ENCODE assay signal across 27 cellular contexts in the genomic region with DNA sequence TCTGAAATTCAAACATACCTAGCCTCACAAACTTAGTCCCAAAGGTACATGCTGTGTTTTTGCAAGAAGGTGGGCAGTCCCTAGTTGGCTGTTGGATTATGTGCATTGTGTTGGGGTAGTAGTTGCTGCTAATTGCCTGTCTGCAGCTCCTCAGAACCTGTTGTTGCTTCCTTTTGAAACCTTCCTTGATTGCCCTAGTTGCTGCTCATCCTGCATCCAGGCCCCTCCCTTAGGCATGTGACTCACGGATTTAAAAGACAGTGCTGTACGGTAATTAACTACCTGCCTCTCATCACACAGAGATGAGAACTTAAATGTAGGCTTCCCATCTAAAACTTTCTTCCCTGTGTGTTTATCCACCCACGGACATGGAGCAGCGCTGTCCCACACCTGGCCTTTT.
DNase-seq lines count a peak whose midpoint lies in the region; ATAC-seq, FAIRE-seq and TF ChIP-seq lines count a peak whose summit lies in the region.
"Had no signal": no experiment of that assay in that cellular context is flagged by ENCODE, and none has a peak within 500 bp of the region (broad histone marks: within the 10 kb centered on the region; RNA-seq: fewer than 3 reads in every experiment).

No MANE protein-coding gene starts in this region.

- CTCF ChIA-PET in K562 (lab: Yijun Ruan, JAX; ENCODE audit: low intra/inter-chr PET ratio): no interaction called here
- CTCF ChIA-PET in activated naive CD4-positive, alpha-beta T cell treated with anti-CD3 and anti-CD28 coated beads for 36 hours (lab: Charles Lee): no interaction called here

- no peak for TF ChIP-seq CTCF in K562 (IDR thresholded peaks at IDR 0.05 in 2 of 3, conservative IDR thresholded peaks at IDR 0.05 in 1 of 3; ENCODE audit: insufficient read depth in 2 of 3, low read depth in 1 of 3, low read length in 3 of 3)

- FAIRE-seq in K562 (lab: Jason Lieb, UNC) (no peak), RCC 7860 (lab: Jason Lieb, UNC) (no peak)
- FAIRE-seq: TTC549 had no signal

- no peaks in the 10 kb centered on the region; the same call in 1 of the 2 replicates for H4K20me1 ChIP-seq in K562 (replicated peaks; ENCODE audit: control insufficient read depth, insufficient read depth, low read length)

- H3K27me3 Mint-ChIP-seq in activated naive CD4-positive, alpha-beta T cell treated with anti-CD3 and anti-CD28 coated beads for 36 hours (ENCODE audit: low read depth): no peaks in the 10 kb centered on the region
- H3K27me3 Mint-ChIP-seq: central memory CD8-positive, alpha-beta T cell; T-helper 17 cell had no signal

- no peak overlapping the region for H3K18ac ChIP-seq in trophoblast cell (ENCODE audit: low read length)

- H3K27me3 ChIP-seq in K562 (ENCODE audit: control insufficient read depth in 2 of 2, insufficient read depth in 2 of 2, low read length in 2 of 2) (no peaks in the 10 kb centered on the region), trophoblast cell (ENCODE audit: insufficient read depth, low read length) (no peaks in the 10 kb centered on the region)
- H3K27me3 ChIP-seq: transverse colon had no signal

- no peak overlapping the region for H3K14ac ChIP-seq in trophoblast cell (ENCODE audit: low read length)

- no peaks in the 10 kb centered on the region for H3K9me1 ChIP-seq in K562 (ENCODE audit: control insufficient read depth, insufficient read depth, low read length)

- TF ChIP-seq RAD21 in K562 (CRISPR knock-in tag; conservative IDR thresholded peaks at IDR 0.05 in 1 of 2, IDR thresholded peaks at IDR 0.05 in 1 of 2): no peak

- no peak for TF ChIP-seq POLR2A in K562 (conservative IDR thresholded peaks at IDR 0.05)

- H2AFZ ChIP-seq in K562 (ENCODE audit: low read depth, low read length) (no peak overlapping the region), trophoblast cell (ENCODE audit: insufficient read depth, low read length, poor library complexity) (no peak overlapping the region)

- POLR2A ChIA-PET in K562 (lab: Yijun Ruan, JAX): no interaction called here

- H3K4ac ChIP-seq in trophoblast cell (ENCODE audit: low read depth, low read length): peak overlapping the region; percentile 29

- DNase-seq in NCI-H1417 (lab: John Stamatoyannopoulos, UW) (peak in 2 of 3 experiments; percentile 3 to 8), NCI-H1417 treated with DMSO at 0.1 percent for 48 hours (lab: John Stamatoyannopoulos, UW) (no peak), K562 (ENCODE audit: extremely low read depth in 1 of 4, low spot score in 3 of 4) (peak in 1 of 4 experiments; percentile 10), iPS-NIHi7 (ENCODE audit: extremely low spot score) (peak; percentile 45), trophoblast cell (no peak), hepatic stellate cell (ENCODE audit: low spot score) (no peak), RCC 7860 (ENCODE audit: low spot score) (no peak)
- no peak for DNase-seq in activated naive CD4-positive, alpha-beta T cell treated with anti-CD3 and anti-CD28 coated beads for 36 hours
- DNase-seq: activated naive CD4-positive, alpha-beta T cell; activated T-cell treated with anti-CD3 and anti-CD28 coated beads, Interleukin-2, amount 50 U/mL, for 72 hours; C1 segment of cervical spinal cord; COR-L47; left ventricle myocardium inferior; midbrain; naive thymus-derived CD8-positive, alpha-beta T cell; NCI-H1436; NCI-H446; stimulated activated CD4-positive, alpha-beta T cell treated with anti-CD3 and anti-CD28 coated beads, Interleukin-15, amount 100 ng/mL, for 24 hours; stimulated activated CD4-positive, alpha-beta T cell treated with anti-CD3 and anti-CD28 coated beads, Interleukin-4, amount 100 ng/mL, for 4 hours; T-helper 17 cell; transverse colon had no signal

- H3K9me3 ChIP-seq in K562 (replicated peaks; ENCODE audit: control insufficient read depth, insufficient read depth, low read depth, low read length): no peaks in the 10 kb centered on the region
- H3K9me3 ChIP-seq in trophoblast cell (ENCODE audit: insufficient read depth, low read depth, low read length): no peaks in the 10 kb centered on the region
- H3K9me3 ChIP-seq: left ventricle myocardium inferior, transverse colon had no signal

- H3K4me2 ChIP-seq in K562 (ENCODE audit: insufficient read depth, low read length) (no peak overlapping the region), trophoblast cell (ENCODE audit: low read length) (no peak overlapping the region)
- H3K4me2 ChIP-seq: KMS-11 had no signal

- intact Hi-C loops in K562 (cut with micrococcal nuclease): no loop called here
- intact Hi-C loops in activated naive CD4-positive, alpha-beta T cell treated with anti-CD3 and anti-CD28 coated beads for 36 hours (cut with micrococcal nuclease): no loop called here

- H3K4me3 Mint-ChIP-seq in activated naive CD4-positive, alpha-beta T cell treated with anti-CD3 and anti-CD28 coated beads for 36 hours: no peak overlapping the region
- H3K4me3 Mint-ChIP-seq: activated T-cell treated with anti-CD3 and anti-CD28 coated beads, Interleukin-2, amount 50 U/mL, for 72 hours; central memory CD8-positive, alpha-beta T cell; dendritic cell treated with granulocyte-macrophage colony-stimulating factor and Interleukin-4, amounts not matched to agents 40 ng/mL and 50 ng/mL, for 4 days; naive thymus-derived CD8-positive, alpha-beta T cell; T-helper 17 cell had no signal

- H3K4me1 Mint-ChIP-seq in activated naive CD4-positive, alpha-beta T cell treated with anti-CD3 and anti-CD28 coated beads for 36 hours (ENCODE audit: low read depth): no peaks in the 10 kb centered on the region

- no peak overlapping the region for H2AK5ac ChIP-seq in trophoblast cell (ENCODE audit: low read length)

- H3K9ac ChIP-seq in K562 (ENCODE audit: insufficient read depth in 1 of 2, low read depth in 2 of 2, low read length in 2 of 2) (no peak overlapping the region), trophoblast cell (ENCODE audit: low read length) (no peak overlapping the region)
- H3K9ac ChIP-seq: KMS-11 had no signal

- no peaks in the 10 kb centered on the region for H3K36me3 Mint-ChIP-seq in activated naive CD4-positive, alpha-beta T cell treated with anti-CD3 and anti-CD28 coated beads for 36 hours (ENCODE audit: low read depth)

- peaks cover 2% of the 10 kb centered on the region for H3K79me1 ChIP-seq in trophoblast cell (ENCODE audit: low read length)

- no TSS peak for BruUV-seq in K562 (replicated peaks; lab: Mats Ljungman, UMichigan)

- H3K27ac ChIP-seq in K562 (ENCODE audit: extremely low read depth, low read depth, low read length) (no peak overlapping the region), trophoblast cell (ENCODE audit: low read depth, low read length) (no peak overlapping the region)
- H3K27ac ChIP-seq: 22Rv1, KMS-11, left ventricle myocardium inferior, transverse colon had no signal

- no peaks in the 10 kb centered on the region; the same call in 2 of the 3 replicates for H3K36me3 ChIP-seq in K562 (ENCODE audit: control insufficient read depth, insufficient read depth, low read length)
- H3K36me3 ChIP-seq in trophoblast cell (ENCODE audit: control insufficient read depth in 1 of 2, insufficient read depth in 2 of 2, low read length in 2 of 2): peaks cover 0 to 3% of the 10 kb centered on the region in 2 experiments
- H3K36me3 ChIP-seq: left ventricle myocardium inferior, transverse colon had no signal

- H4K12ac ChIP-seq in trophoblast cell (ENCODE audit: low read depth, low read length): no peak overlapping the region

- no peak overlapping the region for H4K8ac ChIP-seq in trophoblast cell (ENCODE audit: low read depth, low read length)

- TF ChIP-seq EP300 in K562 (IDR thresholded peaks at IDR 0.05; ENCODE audit: low read length): no peak

- H3K27ac Mint-ChIP-seq in activated naive CD4-positive, alpha-beta T cell treated with anti-CD3 and anti-CD28 coated beads for 36 hours: no peak overlapping the region
- H3K27ac Mint-ChIP-seq: activated T-cell treated with anti-CD3 and anti-CD28 coated beads, Interleukin-2, amount 50 U/mL, for 72 hours; dendritic cell treated with granulocyte-macrophage colony-stimulating factor and Interleukin-4, amounts not matched to agents 40 ng/mL and 50 ng/mL, for 4 days; naive thymus-derived CD8-positive, alpha-beta T cell; T-helper 17 cell had no signal

- H2BK12ac ChIP-seq in trophoblast cell (ENCODE audit: low read length): no peak overlapping the region

- H3K4me1 ChIP-seq in K562 (replicated peaks in 1 of 2; ENCODE audit: control insufficient read depth in 2 of 2, insufficient read depth in 2 of 2, low read length in 2 of 2) (peaks cover 0 to 19% of the 10 kb centered on the region in 2 experiments; a peak in 3 of 5 replicates), trophoblast cell (ENCODE audit: control insufficient read depth in 1 of 2, insufficient read depth in 2 of 2, low read length in 2 of 2) (peaks cover 5 to 11% of the 10 kb centered on the region in 2 experiments)

- peak; percentile 47 for ATAC-seq in K562
- ATAC-seq: activated T-cell treated with anti-CD3 and anti-CD28 coated beads, Interleukin-2, amount 50 U/mL, for 72 hours; naive thymus-derived CD8-positive, alpha-beta T cell; SK-N-SH treated with all-trans-retinoic acid at 6 μM for 48 hours; T-helper 17 cell had no signal

- no peak overlapping the region for H2BK120ac ChIP-seq in trophoblast cell (ENCODE audit: insufficient read depth, low read length, poor library complexity)

- in situ Hi-C loops in K562 (cut with MboI): no loop called here

- H3K9me3 Mint-ChIP-seq in activated naive CD4-positive, alpha-beta T cell treated with anti-CD3 and anti-CD28 coated beads for 36 hours: no peaks in the 10 kb centered on the region
- H3K9me3 Mint-ChIP-seq: activated T-cell treated with anti-CD3 and anti-CD28 coated beads, Interleukin-2, amount 50 U/mL, for 72 hours; central memory CD8-positive, alpha-beta T cell; dendritic cell treated with granulocyte-macrophage colony-stimulating factor and Interleukin-4, amounts not matched to agents 40 ng/mL and 50 ng/mL, for 4 days; naive thymus-derived CD8-positive, alpha-beta T cell had no signal

- H3K79me2 ChIP-seq in K562 (ENCODE audit: control insufficient read depth, insufficient read depth, low read length): peaks cover 33% of the 10 kb centered on the region
- H3K79me2 ChIP-seq in trophoblast cell (ENCODE audit: control insufficient read depth, insufficient read depth, low read length, poor library complexity): peaks cover 4% of the 10 kb centered on the region

- 52% methylated on average over 4 of the region's 4 CpGs for WGBS in K562 (ENCODE audit: insufficient coverage, low coverage, missing lambda C conversion rate)
- WGBS in trophoblast cell (ENCODE audit: extremely low coverage, insufficient coverage, insufficient read length): no CpG with 5 or more reads among the region's 4 CpGs

- H2BK5ac ChIP-seq in trophoblast cell (ENCODE audit: low read depth, low read length, poor library complexity): no peak overlapping the region

- H3K23ac ChIP-seq in trophoblast cell (ENCODE audit: low read length): no peak overlapping the region

- no peak overlapping the region for H3K4me3 ChIP-seq in K562
- no peak overlapping the region for H3K4me3 ChIP-seq in trophoblast cell (ENCODE audit: low read depth, low read length)
- H3K4me3 ChIP-seq: left ventricle myocardium inferior, transverse colon had no signal

- H4K91ac ChIP-seq in trophoblast cell (ENCODE audit: low read depth, low read length): no peak overlapping the region

Comparison
In these comparisons a context has a peak if more than half of its experiments do, and no peak if none do; other contexts are left out.
1. DNase-seq: peak in NCI-H1417 (2 of 3) and iPS-NIHi7 (single experiment); none in NCI-H1417 treated with DMSO at 0.1 percent for 48 hours (single experiment), trophoblast cell (0 of 2), hepatic stellate cell (single experiment), RCC 7860 (single experiment) and activated naive CD4-positive, alpha-beta T cell treated with anti-CD3 and anti-CD28 coated beads for 36 hours (single experiment).